1 cellular context compared by ENCODE assay signal in genomic region chr2:168397629-168398028, GRCh38.
TF ChIP-seq lines count a peak whose summit lies in the region.

No MANE protein-coding gene starts in this region.

TF ChIP-seq in GM12878, 131 proteins besides CTCF, POLR2A, EP300 and RAD21:
- TF ChIP-seq IRF3 (IDR thresholded peaks at IDR 0.05) (no peak), ZNF24 (IDR thresholded peaks at IDR 0.05) (no peak), CHD1 (IDR thresholded peaks at IDR 0.05; ENCODE audit: low read depth, low read length) (no peak), BHLHE40 (IDR thresholded peaks at IDR 0.05; ENCODE audit: borderline replicate concordance in 1 of 2, low read depth in 2 of 2, low read length in 1 of 2) (no peak), SREBF2 (IDR thresholded peaks at IDR 0.05; ENCODE audit: low read length) (no peak), RAD51 (IDR thresholded peaks at IDR 0.05) (no peak), ASH2L (IDR thresholded peaks at IDR 0.05; ENCODE audit: borderline replicate concordance, low read depth) (no peak), GATAD2B (conservative IDR thresholded peaks at IDR 0.05; ENCODE audit: low read depth) (no peak), PBX3 (IDR thresholded peaks at IDR 0.05; ENCODE audit: insufficient replicate concordance, low read depth, low read length) (no peak), PAX5 (IDR thresholded peaks at IDR 0.05; ENCODE audit: borderline replicate concordance, low read depth, low read length) (no peak), CUX1 (IDR thresholded peaks at IDR 0.05; ENCODE audit: insufficient replicate concordance, low read depth, low read length) (no peak), LARP7 (IDR thresholded peaks at IDR 0.05) (no peak), SMAD1 (IDR thresholded peaks at IDR 0.05; ENCODE audit: low read depth, partially characterized antibody) (no peak), HDGF (IDR thresholded peaks at IDR 0.05) (no peak)
